ENCODE assay signal across 17 cellular contexts in the genomic region with DNA sequence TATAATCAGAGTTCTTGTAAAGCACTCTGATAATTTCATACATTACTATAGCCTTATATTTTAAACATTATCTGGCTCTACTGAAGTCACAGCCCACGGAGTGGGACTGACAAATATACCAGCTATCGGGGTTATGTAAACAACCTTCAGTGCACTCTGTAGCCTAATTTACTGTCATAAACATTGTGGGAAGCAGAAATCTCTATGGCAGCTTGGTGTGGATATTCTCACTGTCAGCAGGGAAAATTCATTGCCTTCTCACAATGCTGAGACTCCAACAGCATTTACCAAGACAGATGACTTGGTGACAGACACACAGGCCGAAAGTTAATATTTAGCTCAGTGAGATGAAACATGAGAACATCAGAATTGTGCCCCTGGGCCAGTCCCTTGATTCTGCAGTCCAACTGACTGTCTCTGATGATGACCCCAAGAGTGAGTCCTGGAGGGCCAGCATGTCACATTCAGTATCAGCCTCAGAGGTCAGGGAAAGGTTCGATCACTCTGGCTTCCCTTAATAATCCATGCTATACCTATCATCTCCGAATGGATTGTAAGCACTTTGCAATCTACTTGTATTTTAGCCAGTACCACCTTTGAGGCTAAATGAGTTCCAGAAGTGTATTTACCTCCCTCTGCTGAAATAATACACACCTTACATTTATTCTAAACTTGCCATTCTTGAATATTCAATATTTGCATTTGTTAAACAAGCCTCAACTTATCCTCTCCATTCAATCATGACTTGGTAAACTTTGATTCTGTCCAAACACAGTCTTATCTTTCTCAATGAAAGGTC.
A peak's percentile ranks its signal among the peaks of the same experiment; 100 is the strongest.
DNase-seq lines count a peak whose midpoint lies in the region; ATAC-seq, FAIRE-seq and TF ChIP-seq lines count a peak whose summit lies in the region.
"Had no signal": no experiment of that assay in that cellular context is flagged by ENCODE, and none has a peak within 500 bp of the region (broad histone marks: within the 10 kb centered on the region; RNA-seq: fewer than 3 reads in every experiment).

No MANE protein-coding gene starts in this region.

- POLR2A ChIA-PET in Caco-2 (lab: Charles Lee) = no interaction called here
- POLR2A ChIA-PET in naive thymus-derived CD4-positive, alpha-beta T cell (lab: Charles Lee) = no interaction called here

- no peak for TF ChIP-seq POLR2A in right lobe of liver (IDR thresholded peaks at IDR 0.05)

- H3K27ac Mint-ChIP-seq in Caco-2 (ENCODE audit: unreplicated experiment) = peak overlapping the region; percentile 21
- H3K27ac Mint-ChIP-seq in naive thymus-derived CD4-positive, alpha-beta T cell = no peak overlapping the region
- H3K27ac Mint-ChIP-seq: activated CD4-positive, alpha-beta T cell treated with anti-CD3 and anti-CD28 coated beads for 36 hours had no signal

- H3K4me1 ChIP-seq in Caco-2 (peaks cover 28% of the 10 kb centered on the region), right lobe of liver (peaks cover 0 to 25% (median 4%) of the 10 kb centered on the region in 4 donors)
- no peaks in the 10 kb centered on the region for H3K4me1 ChIP-seq in naive thymus-derived CD4-positive, alpha-beta T cell (ENCODE audit: control insufficient read depth in 2 of 2, insufficient read depth in 2 of 2, low read length in 2 of 2)
- H3K4me1 ChIP-seq: colonic mucosa, vagina had no signal

- no TSS peak for BruUV-seq in Caco-2 (replicated peaks; lab: Mats Ljungman, UMichigan)

- DNase-seq in Caco-2 = peak; percentile 50 to 56
- peak; percentile 76 for DNase-seq in HT-29 (ENCODE audit: low spot score)
- DNase-seq in RCC 7860 (ENCODE audit: low spot score) = peak; percentile 66
- peak; percentile 19 to 53 (median 49) for DNase-seq in right lobe of liver
- DNase-seq in Right ventricle myocardium inferior (ENCODE audit: missing footprints) = no peak
- DNase-seq in SIG-M5 (lab: John Stamatoyannopoulos, UW) = no peak
- no peak for DNase-seq in naive thymus-derived CD4-positive, alpha-beta T cell
- DNase-seq: activated CD4-positive, alpha-beta T cell treated with anti-CD3 and anti-CD28 coated beads for 36 hours; activated CD8-positive, alpha-beta memory T cell treated with anti-CD3 and anti-CD28 coated beads, Interleukin-2, amount 50 U/mL, for 48 hours; activated naive CD4-positive, alpha-beta T cell; colonic mucosa; Kasumi-1; NCI-H2029 had no signal

- ATAC-seq in right lobe of liver (peak; percentile 81 to 90 (median 82)), HG03175 (IDR thresholded peaks at IDR 0.05; ENCODE audit: unreplicated experiment) (no peak), Right ventricle myocardium inferior (no peak)
- no peak for ATAC-seq in naive thymus-derived CD4-positive, alpha-beta T cell
- ATAC-seq: activated CD4-positive, alpha-beta T cell treated with anti-CD3 and anti-CD28 coated beads for 36 hours had no signal

- H3K9me3 ChIP-seq in Caco-2 (no peaks in the 10 kb centered on the region), right lobe of liver (no peaks in the 10 kb centered on the region)
- no peaks in the 10 kb centered on the region for H3K9me3 ChIP-seq in naive thymus-derived CD4-positive, alpha-beta T cell (ENCODE audit: control insufficient read depth in 2 of 3, low read length in 3 of 3)
- H3K9me3 ChIP-seq: colonic mucosa, vagina had no signal

- H3K27me3 Mint-ChIP-seq in Caco-2 (ENCODE audit: insufficient read depth, unreplicated experiment) = no peaks in the 10 kb centered on the region
- H3K27me3 Mint-ChIP-seq in naive thymus-derived CD4-positive, alpha-beta T cell = peaks cover 16 to 54% (median 35%) of the 10 kb centered on the region in 5 donors

- H3K36me3 ChIP-seq in Caco-2 (ENCODE audit: control insufficient read depth, insufficient read depth, low read length) (no peaks in the 10 kb centered on the region), right lobe of liver (no peaks in the 10 kb centered on the region)
- H3K36me3 ChIP-seq in naive thymus-derived CD4-positive, alpha-beta T cell (ENCODE audit: control insufficient read depth in 2 of 3, insufficient read depth in 3 of 3, low read length in 3 of 3) = no peaks in the 10 kb centered on the region
- H3K36me3 ChIP-seq: colonic mucosa, vagina had no signal

- H3K27me3 ChIP-seq in Caco-2 (replicated peaks; ENCODE audit: control insufficient read depth, insufficient read depth, low read length) (no peaks in the 10 kb centered on the region), right lobe of liver (no peaks in the 10 kb centered on the region)
- H3K27me3 ChIP-seq in naive thymus-derived CD4-positive, alpha-beta T cell (ENCODE audit: control insufficient read depth in 2 of 2, insufficient read depth in 2 of 2, low read length in 2 of 2) = no peaks in the 10 kb centered on the region
- H3K27me3 ChIP-seq: colonic mucosa, vagina had no signal

- peak; percentile 82 for FAIRE-seq in RCC 7860 (lab: Jason Lieb, UNC)
- FAIRE-seq: endothelial cell of umbilical vein had no signal

- peak overlapping the region; percentile 23 to 58 (median 34) for H3K27ac ChIP-seq in right lobe of liver
- H3K27ac ChIP-seq in naive thymus-derived CD4-positive, alpha-beta T cell (ENCODE audit: low read depth, low read length) = no peak overlapping the region
- H3K27ac ChIP-seq: colonic mucosa, HL-60, vagina had no signal

- TF ChIP-seq CTCF in Caco-2 (IDR thresholded peaks at IDR 0.05; ENCODE audit: insufficient read depth in 1 of 2, low read depth in 1 of 2, low read length in 1 of 2, severe bottlenecking in 1 of 2, unreplicated experiment in 1 of 2) (no peak), right lobe of liver (IDR thresholded peaks at IDR 0.05) (no peak)

- no peaks in the 10 kb centered on the region for H3K36me3 Mint-ChIP-seq in Caco-2 (ENCODE audit: insufficient read depth, unreplicated experiment)
- peaks cover 0 to 7% (median 0%) of the 10 kb centered on the region in 5 donors for H3K36me3 Mint-ChIP-seq in naive thymus-derived CD4-positive, alpha-beta T cell

- CTCF ChIA-PET in Caco-2 (lab: Charles Lee) = interaction anchor here (0.7 to 1.2 kb wide), 2 partner anchors 162 to 187 kb away, joined by 3 to 4 read pairs; no protein-coding TSS in a partner anchor
- CTCF ChIA-PET in naive thymus-derived CD4-positive, alpha-beta T cell (lab: Charles Lee) = no interaction called here

- H3K9me3 Mint-ChIP-seq in Caco-2 (ENCODE audit: unreplicated experiment) = no peaks in the 10 kb centered on the region
- H3K9me3 Mint-ChIP-seq in naive thymus-derived CD4-positive, alpha-beta T cell = peaks cover 0 to 7% (median 2%) of the 10 kb centered on the region in 11 donors

- intact Hi-C loops in Caco-2 (cut with micrococcal nuclease; ENCODE audit: unreplicated experiment) (loop anchor here (2.0 kb wide), 2 partner anchors 16 to 64 kb away; no protein-coding TSS in a partner anchor), right lobe of liver (cut with DNase I) (no loop called here), Right ventricle myocardium inferior (cut with DNase I) (no loop called here)
- intact Hi-C loops in naive thymus-derived CD4-positive, alpha-beta T cell (cut with micrococcal nuclease) = no loop called here

- H3K4me1 Mint-ChIP-seq in Caco-2 (ENCODE audit: low read depth, unreplicated experiment) = peaks cover 30% of the 10 kb centered on the region
- no peaks in the 10 kb centered on the region for H3K4me1 Mint-ChIP-seq in naive thymus-derived CD4-positive, alpha-beta T cell
- H3K4me1 Mint-ChIP-seq: activated CD4-positive, alpha-beta T cell treated with anti-CD3 and anti-CD28 coated beads for 36 hours had no signal

- H3K4me3 ChIP-seq in Caco-2 (ENCODE audit: low read depth, low read length) (no peak overlapping the region), right lobe of liver (no peak overlapping the region)
- no peak overlapping the region for H3K4me3 ChIP-seq in naive thymus-derived CD4-positive, alpha-beta T cell (ENCODE audit: low read length)
- H3K4me3 ChIP-seq: colonic mucosa, vagina had no signal

- peak overlapping the region; percentile 1 for H3K4me3 Mint-ChIP-seq in Caco-2 (ENCODE audit: unreplicated experiment)
- H3K4me3 Mint-ChIP-seq in naive thymus-derived CD4-positive, alpha-beta T cell = no peak overlapping the region
- H3K4me3 Mint-ChIP-seq: activated CD4-positive, alpha-beta T cell treated with anti-CD3 and anti-CD28 coated beads for 36 hours had no signal

- 21% methylated on average over 4 of the region's 5 CpGs for WGBS in right lobe of liver (ENCODE audit: insufficient coverage, low coverage, low lambda C conversion rate, missing lambda C conversion rate)

Comparison
In these comparisons a context has a peak if more than half of its experiments do, and no peak if none do; other contexts are left out.
1. DNase-seq: peak in Caco-2 (2 of 2), HT-29 (single experiment), RCC 7860 (single experiment) and right lobe of liver (3 of 3); none in Right ventricle myocardium inferior (single experiment), SIG-M5 (single experiment) and naive thymus-derived CD4-positive, alpha-beta T cell (0 of 9).
2. ATAC-seq: peak in right lobe of liver (4 of 4); none in HG03175 (single experiment), Right ventricle myocardium inferior (single experiment) and naive thymus-derived CD4-positive, alpha-beta T cell (single experiment).